ENCODE assay signal across 9 cellular contexts in genomic region chr4:89056953-89057398, GRCh38. TPM values are rescaled to one million over a fixed set of nuclear protein-coding genes. Genes with fewer than 3 reads are reported as not detected.
DNase-seq lines count a peak whose midpoint lies in the region; ATAC-seq, FAIRE-seq and TF ChIP-seq lines count a peak whose summit lies in the region.
"Had no signal": no experiment of that assay in that cellular context is flagged by ENCODE, and none has a peak within 500 bp of the region (broad histone marks: within the 10 kb centered on the region; RNA-seq: fewer than 3 reads in every experiment).

Gene FAM13A, minus strand, starts transcription at chr4:89057185. Its CDS starts 221 bp downstream, at chr4:89056964.

- H3K18ac ChIP-seq in trophoblast cell (ENCODE audit: low read length), result no peak within 1 kb of the TSS

- peaks cover 19% of the 10 kb centered on the region for H3K4me1 Mint-ChIP-seq in astrocyte (ENCODE audit: low read depth, unreplicated experiment)
- H3K4me1 Mint-ChIP-seq: central memory CD8-positive, alpha-beta T cell had no signal

- H3K4me3 ChIP-seq in astrocyte (ENCODE audit: insufficient read depth, low read depth, low read length) (peak within 1 kb of the TSS; percentile 72), right cardiac atrium (ENCODE audit: low read length) (peak within 1 kb of the TSS; percentile 77), trophoblast cell (ENCODE audit: low read depth, low read length) (no peak within 1 kb of the TSS)

- H3K4ac ChIP-seq in trophoblast cell (ENCODE audit: low read depth, low read length), result no peak within 1 kb of the TSS

- H4K8ac ChIP-seq in trophoblast cell (ENCODE audit: low read depth, low read length), result peak within 1 kb of the TSS; percentile 70

- H3K23ac ChIP-seq in trophoblast cell (ENCODE audit: low read length), result no peak within 1 kb of the TSS

- H3K4me1 ChIP-seq in ES-I3 (ENCODE audit: insufficient read depth, low read length), result 0 out of 2 replicates have a peak, but pooled peaks cover 6% of the 10 kb centered on the region
- H3K4me1 ChIP-seq in astrocyte (ENCODE audit: insufficient read depth, low read length), result peaks cover 6% of the 10 kb centered on the region
- no peaks in the 10 kb centered on the region for H3K4me1 ChIP-seq in right cardiac atrium (ENCODE audit: control insufficient read depth, insufficient read depth, low read length)
- no peaks in the 10 kb centered on the region for H3K4me1 ChIP-seq in trophoblast cell (ENCODE audit: control insufficient read depth in 1 of 2, insufficient read depth in 2 of 2, low read length in 2 of 2)

- H3K9ac ChIP-seq in ES-I3 (ENCODE audit: low read depth, low read length) (peak within 1 kb of the TSS; percentile 73), astrocyte (ENCODE audit: low read length) (peak within 1 kb of the TSS; percentile 77), trophoblast cell (ENCODE audit: low read length) (no peak within 1 kb of the TSS)

- peaks cover 10% of the 10 kb centered on the region for H3K9me3 Mint-ChIP-seq in astrocyte (ENCODE audit: unreplicated experiment)

- H3K36me3 Mint-ChIP-seq in astrocyte (ENCODE audit: low read depth, unreplicated experiment), result peaks cover under 1% of the 10 kb centered on the region

- no peaks in the 10 kb centered on the region for H3K27me3 ChIP-seq in astrocyte (ENCODE audit: insufficient read depth, low read length)
- H3K27me3 ChIP-seq in right cardiac atrium (ENCODE audit: control insufficient read depth, insufficient read depth), result no peaks in the 10 kb centered on the region
- no peaks in the 10 kb centered on the region for H3K27me3 ChIP-seq in trophoblast cell (ENCODE audit: insufficient read depth, low read length)

- H3K4me3 Mint-ChIP-seq in astrocyte (ENCODE audit: unreplicated experiment), result peak within 1 kb of the TSS; percentile 95
- H3K4me3 Mint-ChIP-seq: central memory CD8-positive, alpha-beta T cell had no signal

- FAIRE-seq in astrocyte (lab: Jason Lieb, UNC), result peak; percentile 99

- H3K4me2 ChIP-seq in astrocyte (ENCODE audit: low read length) (peak within 1 kb of the TSS; percentile 85), trophoblast cell (ENCODE audit: low read length) (peak within 1 kb of the TSS; percentile 77)

- peak within 1 kb of the TSS; percentile 80 for H2AFZ ChIP-seq in astrocyte (ENCODE audit: low read depth, low read length)
- H2AFZ ChIP-seq in trophoblast cell (ENCODE audit: insufficient read depth, low read length, poor library complexity), result no peak within 1 kb of the TSS

- H3K27ac Mint-ChIP-seq in astrocyte (ENCODE audit: unreplicated experiment), result peak within 1 kb of the TSS; percentile 87

- H3K79me1 ChIP-seq in trophoblast cell (ENCODE audit: low read length), result no peaks in the 10 kb centered on the region

- 4% methylated on average over 9 of the region's 9 CpGs for WGBS in right cardiac atrium
- no CpG with 5 or more reads among the region's 9 CpGs for WGBS in trophoblast cell (ENCODE audit: extremely low coverage, insufficient coverage, insufficient read length)

- no peak within 1 kb of the TSS for H4K91ac ChIP-seq in trophoblast cell (ENCODE audit: low read depth, low read length)

- no peaks in the 10 kb centered on the region for H3K27me3 Mint-ChIP-seq in astrocyte (ENCODE audit: low read depth, unreplicated experiment)

- H3K27ac ChIP-seq in astrocyte (ENCODE audit: low read depth, low read length) (peak within 1 kb of the TSS; percentile 54), right cardiac atrium (ENCODE audit: low read length) (no peak within 1 kb of the TSS), trophoblast cell (ENCODE audit: low read depth, low read length) (peak within 1 kb of the TSS; percentile 63)

- H4K20me1 ChIP-seq in astrocyte (ENCODE audit: insufficient read depth, low read length), result peaks cover 9% of the 10 kb centered on the region

- peaks cover 48% of the 10 kb centered on the region for H3K79me2 ChIP-seq in astrocyte (ENCODE audit: insufficient read depth, low read length)
- no peaks in the 10 kb centered on the region for H3K79me2 ChIP-seq in trophoblast cell (ENCODE audit: control insufficient read depth, insufficient read depth, low read length, poor library complexity)

- H4K12ac ChIP-seq in trophoblast cell (ENCODE audit: low read depth, low read length), result no peak within 1 kb of the TSS

- H2BK12ac ChIP-seq in trophoblast cell (ENCODE audit: low read length), result no peak within 1 kb of the TSS

- H3K14ac ChIP-seq in trophoblast cell (ENCODE audit: low read length), result no peak within 1 kb of the TSS

- H3K36me3 ChIP-seq in ES-I3 (ENCODE audit: insufficient read depth, low read length) (no peaks in the 10 kb centered on the region), astrocyte (ENCODE audit: insufficient read depth, low read length) (no peaks in the 10 kb centered on the region), trophoblast cell (ENCODE audit: control insufficient read depth in 1 of 2, insufficient read depth in 2 of 2, low read length in 2 of 2) (no peaks in the 10 kb centered on the region)

- H2BK120ac ChIP-seq in trophoblast cell (ENCODE audit: insufficient read depth, low read length, poor library complexity), result no peak within 1 kb of the TSS

- ATAC-seq in HG02884 (IDR thresholded peaks at IDR 0.05; ENCODE audit: unreplicated experiment) (peak; percentile 69), right cardiac atrium (peak; percentile 97), GM21390 (IDR thresholded peaks at IDR 0.05; ENCODE audit: unreplicated experiment) (no peak)

- peak; percentile 61 for DNase-seq in NCI-H2196 treated with DMSO at 0.1 percent for 48 hours (lab: John Stamatoyannopoulos, UW; ENCODE audit: unreplicated experiment)
- DNase-seq in astrocyte (ENCODE audit: low read depth), result peak; percentile 98
- peak; percentile 79 to 90 (median 80) for DNase-seq in right cardiac atrium
- peak; percentile 74 to 84 for DNase-seq in trophoblast cell
- no peak for DNase-seq in RPMI8226

- no peak within 1 kb of the TSS for H2AK5ac ChIP-seq in trophoblast cell (ENCODE audit: low read length)

- TF ChIP-seq CTCF in astrocyte (IDR thresholded peaks at IDR 0.05; ENCODE audit: insufficient read depth, low read depth, low read length), result no peak

- H3K9me3 ChIP-seq in ES-I3 (ENCODE audit: control insufficient read depth, insufficient read depth, low read length) (no peaks in the 10 kb centered on the region), astrocyte (ENCODE audit: insufficient read depth, low read depth, low read length) (no peaks in the 10 kb centered on the region), right cardiac atrium (ENCODE audit: control insufficient read depth, low read length) (no peaks in the 10 kb centered on the region), trophoblast cell (ENCODE audit: insufficient read depth, low read depth, low read length) (no peaks in the 10 kb centered on the region)

- H2BK5ac ChIP-seq in trophoblast cell (ENCODE audit: low read depth, low read length, poor library complexity), result no peak within 1 kb of the TSS

- intact Hi-C loops in right cardiac atrium (cut with DNase I), result no loop called here

RNA-seq across cellular contexts. Expression of gene FAM13A, which starts in this region (rescaled TPM):
- total RNA-seq in astrocyte (12.0 and 13.1 TPM in 2 replicates), right cardiac atrium (10 to 100 TPM in 3 of 4 donors, 1 to 10 TPM in 1; 8.8 to 18.5 (median 17.2) TPM)
- polyA plus RNA-seq in right cardiac atrium, result 9.8 TPM
- polyA plus RNA-seq in trophoblast cell (2013), result 9.6 and 9.7 TPM in 2 replicates
